In genomic region chr4:75514131-75514948, GRCh38 we compare ENCODE assay signal across 1 cellular context.
TF ChIP-seq lines count a peak whose summit lies in the region.

Gene RCHY1 (minus strand): TSS chr4:75514403. CDS start chr4:75514286, 117 bp downstream.
Gene THAP6 (plus strand): TSS chr4:75514473. CDS start chr4:75515453, 980 bp downstream.

TF ChIP-seq in WTC11, 78 proteins besides CTCF, POLR2A, EP300 and RAD21 (continued from another document and continues in another):
- TF ChIP-seq PRDM15 (CRISPR knock-in tag; IDR thresholded peaks at IDR 0.05) = no peak
- TF ChIP-seq CREB1 (CRISPR knock-in tag; IDR thresholded peaks at IDR 0.05) = peak; percentile 46
- TF ChIP-seq E2F4 (CRISPR knock-in tag; IDR thresholded peaks at IDR 0.05; ENCODE audit: borderline replicate concordance, low read depth) = no peak
- no peak for TF ChIP-seq ZNF317 (CRISPR knock-in tag; IDR thresholded peaks at IDR 0.05; ENCODE audit: borderline replicate concordance, low read depth)
- no peak for TF ChIP-seq ELF4 (CRISPR knock-in tag; IDR thresholded peaks at IDR 0.05; ENCODE audit: low read depth)
- no peak for TF ChIP-seq ZNF121 (CRISPR knock-in tag; IDR thresholded peaks at IDR 0.05)
- peak; percentile 99 for TF ChIP-seq USF2 (CRISPR knock-in tag; IDR thresholded peaks at IDR 0.05)
- TF ChIP-seq ZNF281 (CRISPR knock-in tag; IDR thresholded peaks at IDR 0.05) = peak; percentile 15; the same call in 1 of the 2 replicates
- TF ChIP-seq AR (CRISPR knock-in tag; IDR thresholded peaks at IDR 0.05) = no peak
- TF ChIP-seq ZBTB21 (CRISPR knock-in tag; IDR thresholded peaks at IDR 0.05; ENCODE audit: borderline replicate concordance) = 0 out of 2 replicates have a peak, but pooled peaks have one; percentile 74
- TF ChIP-seq HMGA2 (CRISPR knock-in tag; IDR thresholded peaks at IDR 0.05) = no peak
- peak; percentile 91 for TF ChIP-seq MAX (CRISPR knock-in tag; IDR thresholded peaks at IDR 0.05)
- TF ChIP-seq ESRRA (CRISPR knock-in tag; IDR thresholded peaks at IDR 0.05; ENCODE audit: borderline replicate concordance) = 0 out of 2 replicates have a peak, but pooled peaks have one; percentile 18
- no peak for TF ChIP-seq MXD4 (CRISPR knock-in tag; IDR thresholded peaks at IDR 0.05; ENCODE audit: borderline replicate concordance)
- no peak for TF ChIP-seq E2F5 (CRISPR knock-in tag; IDR thresholded peaks at IDR 0.05)
- TF ChIP-seq ZSCAN18 (CRISPR knock-in tag; IDR thresholded peaks at IDR 0.05) = no peak
- no peak for TF ChIP-seq ZNF138 (CRISPR knock-in tag; conservative IDR thresholded peaks at IDR 0.05)
- TF ChIP-seq TEAD4 (CRISPR knock-in tag; IDR thresholded peaks at IDR 0.05) = 0 out of 2 replicates have a peak, but pooled peaks have one; percentile 18
- no peak for TF ChIP-seq PREB (CRISPR knock-in tag; IDR thresholded peaks at IDR 0.05; ENCODE audit: borderline replicate concordance)
- no peak for TF ChIP-seq SOX15 (CRISPR knock-in tag; IDR thresholded peaks at IDR 0.05)
- TF ChIP-seq SMAD3 (CRISPR knock-in tag; IDR thresholded peaks at IDR 0.05; ENCODE audit: borderline replicate concordance) = 0 out of 2 replicates have a peak, but pooled peaks have one; percentile 56
- TF ChIP-seq NFE2L1 (CRISPR knock-in tag; IDR thresholded peaks at IDR 0.05) = peak; percentile 71; the same call in 1 of the 2 replicates
- TF ChIP-seq JAZF1 (CRISPR knock-in tag; IDR thresholded peaks at IDR 0.05) = no peak
- no peak for TF ChIP-seq TCF7 (CRISPR knock-in tag; IDR thresholded peaks at IDR 0.05; ENCODE audit: low read depth)
- TF ChIP-seq ERG (CRISPR knock-in tag; IDR thresholded peaks at IDR 0.05) = no peak
- no peak for TF ChIP-seq ATF2 (CRISPR knock-in tag; IDR thresholded peaks at IDR 0.05; ENCODE audit: borderline replicate concordance, low read depth)
- peak; percentile 45; the same call in 1 of the 2 replicates for TF ChIP-seq KAT7 (CRISPR knock-in tag; IDR thresholded peaks at IDR 0.05; ENCODE audit: borderline replicate concordance)
- TF ChIP-seq ATF1 (CRISPR knock-in tag; IDR thresholded peaks at IDR 0.05) = 0 out of 2 replicates have a peak, but pooled peaks have one; percentile 54
- no peak for TF ChIP-seq TP53 (CRISPR knock-in tag; IDR thresholded peaks at IDR 0.05)
- no peak for TF ChIP-seq ZMAT4 (CRISPR knock-in tag; IDR thresholded peaks at IDR 0.05)
- no peak for TF ChIP-seq JUN (CRISPR knock-in tag; IDR thresholded peaks at IDR 0.05)
- TF ChIP-seq ZNF263 (CRISPR knock-in tag; IDR thresholded peaks at IDR 0.05; ENCODE audit: low read depth) = no peak
- no peak for TF ChIP-seq NFATC4 (CRISPR knock-in tag; IDR thresholded peaks at IDR 0.05)
- peak; percentile 95 for TF ChIP-seq TEAD1 (CRISPR knock-in tag; IDR thresholded peaks at IDR 0.05)
- no peak for TF ChIP-seq NR2C2 (CRISPR knock-in tag; IDR thresholded peaks at IDR 0.05)
- no peak for TF ChIP-seq ATF6 (CRISPR knock-in tag; IDR thresholded peaks at IDR 0.05)
- peak; percentile 45; the same call in 1 of the 2 replicates for TF ChIP-seq FOXP1 (CRISPR knock-in tag; IDR thresholded peaks at IDR 0.05; ENCODE audit: borderline replicate concordance)
